In genomic region chr7:1579481-1580421, GRCh38 we compare ENCODE assay signal across 9 cellular contexts. TPM values are rescaled to one million over a fixed set of nuclear protein-coding genes. Genes with fewer than 3 reads are reported as not detected.
DNase-seq lines count a peak whose midpoint lies in the region; ATAC-seq, FAIRE-seq and TF ChIP-seq lines count a peak whose summit lies in the region.
"Had no signal": no experiment of that assay in that cellular context is flagged by ENCODE, and none has a peak within 500 bp of the region (broad histone marks: within the 10 kb centered on the region; RNA-seq: fewer than 3 reads in every experiment).

No MANE protein-coding gene starts in this region.

- H3K36me3 Mint-ChIP-seq in activated naive CD8-positive, alpha-beta T cell treated with anti-CD3 and anti-CD28 coated beads, Interleukin-2, amount 10 ng/mL, durations not matched to agents 7 days and 5 days: no peaks in the 10 kb centered on the region

- 20% methylated on average over 13 of the region's 14 CpGs for WGBS in A549 (ENCODE audit: missing lambda C conversion rate)

- peak; percentile 64 to 74 for DNase-seq in A549 (ENCODE audit: low read depth in 1 of 2, low spot score in 1 of 2)
- peak; percentile 70 for DNase-seq in GM12892 (ENCODE audit: insufficient read length)
- DNase-seq in MM.1S: peak; percentile 51
- DNase-seq in activated naive CD8-positive, alpha-beta T cell treated with anti-CD3 and anti-CD28 coated beads, Interleukin-2, amount 10 ng/mL, durations not matched to agents 7 days and 5 days: peak; percentile 75
- DNase-seq in cardiac muscle cell (ENCODE audit: low read depth in 1 of 2, low spot score in 1 of 2): peak; percentile 70 to 87
- peak; percentile 38 for DNase-seq in putamen (ENCODE audit: low spot score)

- H3K79me2 ChIP-seq in MM.1S (ENCODE audit: low read length): no peaks in the 10 kb centered on the region
- no peaks in the 10 kb centered on the region for H3K79me2 ChIP-seq in SU-DHL-6 (ENCODE audit: insufficient read depth, low read length)

- TF ChIP-seq CTCF in A549 (IDR thresholded peaks at IDR 0.05) (peak; percentile 89), MM.1S (IDR thresholded peaks at IDR 0.05; ENCODE audit: low read length) (peak; percentile 77), SU-DHL-6 (IDR thresholded peaks at IDR 0.05; ENCODE audit: insufficient read depth, low read length, poor library complexity, severe bottlenecking) (peak; percentile 87), cardiac muscle cell (IDR thresholded peaks at IDR 0.05; ENCODE audit: low read depth, low read length) (peak; percentile 84)

- TF ChIP-seq POLR2A in A549 (IDR thresholded peaks at IDR 0.05; ENCODE audit: low read length): no peak
- no peak for TF ChIP-seq POLR2A in GM12892 (IDR thresholded peaks at IDR 0.05; ENCODE audit: low read depth, low read length)

- no peak for TF ChIP-seq EP300 in A549 (IDR thresholded peaks at IDR 0.05)

- H3K4me2 ChIP-seq in A549 (no peak overlapping the region), MM.1S (ENCODE audit: low read depth, low read length) (peak overlapping the region; percentile 23; the same call in 1 of the 2 replicates), SU-DHL-6 (ENCODE audit: low read depth, low read length, poor library complexity, severe bottlenecking) (no peak overlapping the region)

- H3K27ac Mint-ChIP-seq in activated naive CD8-positive, alpha-beta T cell treated with anti-CD3 and anti-CD28 coated beads, Interleukin-2, amount 10 ng/mL, durations not matched to agents 7 days and 5 days: no peak overlapping the region

- peaks cover 4% of the 10 kb centered on the region for H3K4me1 Mint-ChIP-seq in activated naive CD8-positive, alpha-beta T cell treated with anti-CD3 and anti-CD28 coated beads, Interleukin-2, amount 10 ng/mL, durations not matched to agents 7 days and 5 days

- H3K4me1 ChIP-seq in A549: no peaks in the 10 kb centered on the region
- no peaks in the 10 kb centered on the region for H3K4me1 ChIP-seq in MM.1S (ENCODE audit: low read length)
- peaks cover 9% of the 10 kb centered on the region for H3K4me1 ChIP-seq in cardiac muscle cell (ENCODE audit: low read depth)

- TF ChIP-seq RAD21 in A549 (conservative IDR thresholded peaks at IDR 0.05 in 1 of 2, IDR thresholded peaks at IDR 0.05 in 1 of 2): peak; percentile 95 to 97

- H3F3A ChIP-seq in MM.1S (ENCODE audit: insufficient read depth, low read length): no peaks in the 10 kb centered on the region
- no peaks in the 10 kb centered on the region for H3F3A ChIP-seq in SU-DHL-6 (ENCODE audit: insufficient read depth)

- H3K4me3 Mint-ChIP-seq in activated naive CD8-positive, alpha-beta T cell treated with anti-CD3 and anti-CD28 coated beads, Interleukin-2, amount 10 ng/mL, durations not matched to agents 7 days and 5 days: no peak overlapping the region

- FAIRE-seq in A549 (lab: Jason Lieb, UNC) (no peak), GM12892 (lab: Jason Lieb, UNC) (peak; percentile 89)

- no peak overlapping the region for H3K27ac ChIP-seq in A549
- H3K27ac ChIP-seq in MM.1S (ENCODE audit: low read length): no peak overlapping the region
- H3K27ac ChIP-seq in SU-DHL-6 (ENCODE audit: low read depth, low read length): no peak overlapping the region
- H3K27ac ChIP-seq in cardiac muscle cell: no peak overlapping the region
- H3K27ac ChIP-seq: skin epidermis had no signal

- H4K20me1 ChIP-seq in MM.1S (ENCODE audit: insufficient read depth, low read length) (no peaks in the 10 kb centered on the region), SU-DHL-6 (ENCODE audit: low read depth, low read length) (no peaks in the 10 kb centered on the region)

- H3K27me3 ChIP-seq in MM.1S (replicated peaks; ENCODE audit: insufficient read depth, low read length): peaks cover 25% of the 10 kb centered on the region
- no peaks in the 10 kb centered on the region for H3K27me3 ChIP-seq in SU-DHL-6 (ENCODE audit: low read length)
- H3K27me3 ChIP-seq in cardiac muscle cell: peaks cover 10% of the 10 kb centered on the region

- ATAC-seq in A549 (peak; percentile 93 to 98), HG02884 (IDR thresholded peaks at IDR 0.05; ENCODE audit: unreplicated experiment) (no peak)
- ATAC-seq in activated naive CD8-positive, alpha-beta T cell treated with anti-CD3 and anti-CD28 coated beads, Interleukin-2, amount 10 ng/mL, durations not matched to agents 7 days and 5 days (ENCODE audit: low read depth): peak; percentile 95

- no peaks in the 10 kb centered on the region for H3K9me3 Mint-ChIP-seq in activated naive CD8-positive, alpha-beta T cell treated with anti-CD3 and anti-CD28 coated beads, Interleukin-2, amount 10 ng/mL, durations not matched to agents 7 days and 5 days

- H3K9ac ChIP-seq in MM.1S (ENCODE audit: low read length) (no peak overlapping the region), SU-DHL-6 (ENCODE audit: low read length) (no peak overlapping the region)

- H3K9me2 ChIP-seq in MM.1S (replicated peaks; ENCODE audit: insufficient read depth, low read length) (no peaks in the 10 kb centered on the region), SU-DHL-6 (replicated peaks; ENCODE audit: insufficient read depth, low read length) (no peaks in the 10 kb centered on the region)

- H3K4me3 ChIP-seq in A549: no peak overlapping the region
- H3K4me3 ChIP-seq in MM.1S (ENCODE audit: low read length): no peak overlapping the region
- H3K4me3 ChIP-seq in SU-DHL-6 (ENCODE audit: insufficient read depth, low read length, poor library complexity, severe bottlenecking): no peak overlapping the region
- no peak overlapping the region for H3K4me3 ChIP-seq in cardiac muscle cell
- H3K4me3 ChIP-seq: skin epidermis had no signal

- H3K27me3 Mint-ChIP-seq in activated naive CD8-positive, alpha-beta T cell treated with anti-CD3 and anti-CD28 coated beads, Interleukin-2, amount 10 ng/mL, durations not matched to agents 7 days and 5 days: no peaks in the 10 kb centered on the region

- CTCF ChIA-PET in A549 (lab: Yijun Ruan, JAX): interaction anchor here (0.6 to 2.1 kb wide), 40 partner anchors 8 to 1127 kb away, joined by 3 to 23 read pairs (median 3); partner anchors contain the start of gene TMEM184A

- H2AFZ ChIP-seq in MM.1S (ENCODE audit: low read length): no peak overlapping the region
- H2AFZ ChIP-seq in SU-DHL-6 (ENCODE audit: low read depth, low read length, severe bottlenecking): no peak overlapping the region

- POLR2A ChIA-PET in A549 (lab: Yijun Ruan, JAX): no interaction called here
- POLR2A ChIA-PET in activated naive CD8-positive, alpha-beta T cell treated with anti-CD3 and anti-CD28 coated beads, Interleukin-2, amount 10 ng/mL, durations not matched to agents 7 days and 5 days (lab: Charles Lee): interaction anchor here (0.6 kb wide), 1 partner anchor 768 kb away, joined by 3 read pairs; no protein-coding TSS in a partner anchor

- H3K36me3 ChIP-seq in MM.1S (replicated peaks; ENCODE audit: insufficient read depth, low read length) (no peaks in the 10 kb centered on the region), SU-DHL-6 (ENCODE audit: low read length) (no peaks in the 10 kb centered on the region), cardiac muscle cell (no peaks in the 10 kb centered on the region)

- H3K9me3 ChIP-seq in A549 (no peaks in the 10 kb centered on the region), MM.1S (replicated peaks; ENCODE audit: insufficient read depth, low read length) (no peaks in the 10 kb centered on the region), SU-DHL-6 (ENCODE audit: insufficient read depth, low read length) (no peaks in the 10 kb centered on the region), cardiac muscle cell (ENCODE audit: low read depth) (no peaks in the 10 kb centered on the region)

TF ChIP-seq in A549, 52 proteins besides CTCF, POLR2A, EP300 and RAD21:
- TF ChIP-seq SMC3 (IDR thresholded peaks at IDR 0.05): peak; percentile 74
- TF ChIP-seq ZC3H11A (IDR thresholded peaks at IDR 0.05): no peak
- no peak for TF ChIP-seq ZFP36 (IDR thresholded peaks at IDR 0.05; ENCODE audit: borderline replicate concordance, partially characterized antibody)

RNA-seq across cellular contexts. Expression of gene PSMG3, which starts 9.9 kb away (rescaled TPM):
- 83.9 and 89.3 TPM in 2 replicates for polyA plus RNA-seq in A549 (2011; rRNA removed)
- polyA plus RNA-seq in A549 (2012; cell fraction: cytosol; rRNA removed): 158 and 161 TPM in 2 replicates
- 102 and 111 TPM in 2 replicates for polyA plus RNA-seq in A549 (2012; cell fraction: nucleus; rRNA removed)
- polyA plus RNA-seq in A549 (2017; fragmentation: RNase III; extraction: RNeasy Plus Mini Kit Qiagen cat#74134 plus additional on column Dnase treatment): 75.9 to 81.0 TPM (median 78.3 TPM) in 3 replicates
- polyA minus RNA-seq in A549 (2011; rRNA and poly(A)+ RNA removed): 22.6 and 32.9 TPM in 2 replicates
- polyA plus RNA-seq in GM12892 (2012; ENCODE audit: missing spikeins): 51.5 TPM
- 10 to 100 TPM; 26.8 to 33.0 TPM for total RNA-seq in activated naive CD8-positive, alpha-beta T cell treated with anti-CD3 and anti-CD28 coated beads, Interleukin-2, amount 10 ng/mL, durations not matched to agents 7 days and 5 days
- total RNA-seq in cardiac muscle cell: 32.7 and 38.4 TPM in 2 replicates
- 39.2 and 41.2 TPM in 2 replicates for polyA plus RNA-seq in cardiac muscle cell

RNA-seq across cellular contexts. Expression of gene TMEM184A, which starts 23.7 kb away (rescaled TPM):
- polyA plus RNA-seq in A549 (2011; rRNA removed) (18.4 and 22.0 TPM in 2 replicates), A549 (2017; fragmentation: RNase III; extraction: RNeasy Plus Mini Kit Qiagen cat#74134 plus additional on column Dnase treatment) (14.3 to 16.1 TPM (median 15.8 TPM) in 3 replicates), cardiac muscle cell (0.75 and 2.1 TPM in 2 replicates)
- 22.6 and 32.6 TPM in 2 replicates for polyA plus RNA-seq in A549 (2012; cell fraction: cytosol; rRNA removed)
- 86.6 and 140 TPM in 2 replicates for polyA plus RNA-seq in A549 (2012; cell fraction: nucleus; rRNA removed)
- 51.8 and 53.5 TPM in 2 replicates for polyA minus RNA-seq in A549 (2011; rRNA and poly(A)+ RNA removed)
- 0.13 TPM for polyA plus RNA-seq in GM12892 (2012; ENCODE audit: missing spikeins)
- total RNA-seq in activated naive CD8-positive, alpha-beta T cell treated with anti-CD3 and anti-CD28 coated beads, Interleukin-2, amount 10 ng/mL, durations not matched to agents 7 days and 5 days: not detected
- 2.8 and 3.0 TPM in 2 replicates for total RNA-seq in cardiac muscle cell

RNA-seq across cellular contexts. Expression of gene MAFK, which starts 49.2 kb away (rescaled TPM):
- polyA plus RNA-seq in A549 (2011; rRNA removed) (61.0 and 67.9 TPM in 2 replicates), A549 (2017; fragmentation: RNase III; extraction: RNeasy Plus Mini Kit Qiagen cat#74134 plus additional on column Dnase treatment) (93.1 to 106 TPM (median 101 TPM) in 3 replicates), cardiac muscle cell (3.1 and 4.2 TPM in 2 replicates)
- polyA plus RNA-seq in A549 (2012; cell fraction: cytosol; rRNA removed): 47.0 and 67.0 TPM in 2 replicates
- 433 and 488 TPM in 2 replicates for polyA plus RNA-seq in A549 (2012; cell fraction: nucleus; rRNA removed)
- polyA minus RNA-seq in A549 (2011; rRNA and poly(A)+ RNA removed): 25.5 and 36.5 TPM in 2 replicates
- polyA plus RNA-seq in GM12892 (2012; ENCODE audit: missing spikeins): 2.2 TPM
- 10 to 100 TPM; 33.0 to 34.5 TPM for total RNA-seq in activated naive CD8-positive, alpha-beta T cell treated with anti-CD3 and anti-CD28 coated beads, Interleukin-2, amount 10 ng/mL, durations not matched to agents 7 days and 5 days
- total RNA-seq in cardiac muscle cell: 15.6 and 16.2 TPM in 2 replicates
